8 cellular contexts compared by ENCODE assay signal in the genomic region with DNA sequence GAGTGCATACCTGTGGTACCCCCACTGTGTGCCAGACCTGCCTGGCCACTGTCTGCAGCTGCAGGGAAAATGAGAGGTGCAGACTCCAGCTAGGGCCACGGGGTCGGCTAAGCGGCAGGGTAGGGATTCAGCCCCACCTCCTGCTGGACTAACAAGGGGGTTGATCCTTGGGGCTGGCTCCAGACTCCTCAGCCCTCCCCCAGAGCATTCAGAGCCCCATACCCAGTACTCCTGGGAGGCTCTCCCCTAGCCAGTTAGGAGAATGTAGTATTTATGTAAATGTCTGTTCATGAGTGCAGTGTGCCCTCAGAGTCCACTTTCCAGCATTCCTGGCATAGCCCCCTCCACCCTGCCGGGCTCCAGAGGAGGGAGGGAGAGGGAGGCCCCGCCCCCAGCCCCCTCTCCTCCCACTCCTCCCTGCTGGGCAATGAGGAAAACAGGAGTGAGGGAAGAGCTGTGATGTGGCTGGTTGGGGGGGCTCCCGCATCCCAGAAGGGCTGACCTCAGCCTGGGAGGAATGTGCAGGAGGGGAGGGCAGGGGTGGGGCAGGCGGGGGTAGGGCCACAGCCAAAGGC. TPM values are rescaled to one million over a fixed set of nuclear protein-coding genes. Genes with fewer than 3 reads are reported as not detected.
DNase-seq lines count a peak whose midpoint lies in the region; ATAC-seq and TF ChIP-seq lines count a peak whose summit lies in the region.

No MANE protein-coding gene starts in this region.

- peaks cover 9% of the 10 kb centered on the region for H3K36me3 Mint-ChIP-seq in endothelial cell (ENCODE audit: low read depth, unreplicated experiment)
- no peaks in the 10 kb centered on the region for H3K36me3 Mint-ChIP-seq in natural killer cell treated with Interleukin-12 subunit alpha and Interleukin-12 subunit beta and Interleukin-15 and Interleukin-18, amount 100 ng/mL, for 72 hours

- no peak for ATAC-seq in natural killer cell treated with Interleukin-12 subunit alpha and Interleukin-12 subunit beta and Interleukin-15 and Interleukin-18, amount 100 ng/mL, for 72 hours
- no peak for ATAC-seq in HG03039 (IDR thresholded peaks at IDR 0.05; ENCODE audit: unreplicated experiment)

- TF ChIP-seq CTCF in endothelial cell (IDR thresholded peaks at IDR 0.05; ENCODE audit: unreplicated experiment) = no peak

- no peaks in the 10 kb centered on the region for H3K9me3 Mint-ChIP-seq in endothelial cell (ENCODE audit: unreplicated experiment)
- no peaks in the 10 kb centered on the region for H3K9me3 Mint-ChIP-seq in natural killer cell treated with Interleukin-12 subunit alpha and Interleukin-12 subunit beta and Interleukin-15 and Interleukin-18, amount 100 ng/mL, for 72 hours

- H3K4me3 Mint-ChIP-seq in endothelial cell (ENCODE audit: unreplicated experiment) = peak overlapping the region; percentile 27
- no peak overlapping the region for H3K4me3 Mint-ChIP-seq in natural killer cell treated with Interleukin-12 subunit alpha and Interleukin-12 subunit beta and Interleukin-15 and Interleukin-18, amount 100 ng/mL, for 72 hours

- peaks cover 5% of the 10 kb centered on the region for H3K4me1 ChIP-seq in urinary bladder (ENCODE audit: insufficient read depth)

- DNase-seq in AG08395 (ENCODE audit: low spot score) (peak; percentile 95), NCI-H2227 treated with DMSO at 0.1 percent for 48 hours (lab: John Stamatoyannopoulos, UW) (peak; percentile 81), endothelial cell (ENCODE audit: low spot score) (peak; percentile 51), midbrain (lab: John Stamatoyannopoulos, UW) (peak; percentile 84), AML-193 (lab: John Stamatoyannopoulos, UW) (no peak)
- DNase-seq in natural killer cell treated with Interleukin-12 subunit alpha and Interleukin-12 subunit beta and Interleukin-15 and Interleukin-18, amount 100 ng/mL, for 72 hours (ENCODE audit: low spot score) = no peak

- no peak overlapping the region for H3K27ac Mint-ChIP-seq in endothelial cell (ENCODE audit: unreplicated experiment)
- no peak overlapping the region for H3K27ac Mint-ChIP-seq in natural killer cell treated with Interleukin-12 subunit alpha and Interleukin-12 subunit beta and Interleukin-15 and Interleukin-18, amount 100 ng/mL, for 72 hours

- no peak overlapping the region for H3K4me3 ChIP-seq in urinary bladder (ENCODE audit: low read depth, low read length)

- 10% methylated on average over 7 of the region's 7 CpGs for WGBS in urinary bladder

- peaks cover 6% of the 10 kb centered on the region for H3K4me1 Mint-ChIP-seq in endothelial cell (ENCODE audit: unreplicated experiment)
- H3K4me1 Mint-ChIP-seq in natural killer cell treated with Interleukin-12 subunit alpha and Interleukin-12 subunit beta and Interleukin-15 and Interleukin-18, amount 100 ng/mL, for 72 hours (ENCODE audit: low read depth in 2 of 2) = peaks cover 4 to 6% of the 10 kb centered on the region in 2 donors

- H3K27me3 Mint-ChIP-seq in endothelial cell (ENCODE audit: unreplicated experiment) = peaks cover 40% of the 10 kb centered on the region
- H3K27me3 Mint-ChIP-seq in natural killer cell treated with Interleukin-12 subunit alpha and Interleukin-12 subunit beta and Interleukin-15 and Interleukin-18, amount 100 ng/mL, for 72 hours = peaks cover 0 to 2% of the 10 kb centered on the region in 2 donors

- H3K36me3 ChIP-seq in urinary bladder (ENCODE audit: insufficient read depth) = no peaks in the 10 kb centered on the region

- H3K27ac ChIP-seq in urinary bladder (ENCODE audit: low read depth) = peak overlapping the region; percentile 35

RNA-seq across cellular contexts. Expression of a gene that starts 4.5 kb away (rescaled TPM):
- total RNA-seq in endothelial cell (ENCODE audit: unreplicated experiment) (1.7 TPM), urinary bladder (63.4 TPM)
- polyA plus RNA-seq in urinary bladder = 35.5 TPM
- total RNA-seq in natural killer cell treated with Interleukin-12 subunit alpha and Interleukin-12 subunit beta and Interleukin-15 and Interleukin-18, amount 100 ng/mL, for 72 hours = 1 to 10 TPM in 1 of 2 donors, under 1 TPM in 1; 0.89 to 1.2 TPM

RNA-seq across cellular contexts. Expression of a gene that starts 14.4 kb away (rescaled TPM):
- total RNA-seq in endothelial cell (ENCODE audit: unreplicated experiment) (0.18 TPM), urinary bladder (0.79 TPM)
- 0.39 TPM for polyA plus RNA-seq in urinary bladder
- not detected for total RNA-seq in natural killer cell treated with Interleukin-12 subunit alpha and Interleukin-12 subunit beta and Interleukin-15 and Interleukin-18, amount 100 ng/mL, for 72 hours

RNA-seq across cellular contexts. Expression of a gene that starts 27.8 kb away (rescaled TPM):
- 43.2 TPM for total RNA-seq in endothelial cell (ENCODE audit: unreplicated experiment)
- total RNA-seq in urinary bladder = 19.5 TPM
- polyA plus RNA-seq in urinary bladder = 52.9 TPM
- total RNA-seq in natural killer cell treated with Interleukin-12 subunit alpha and Interleukin-12 subunit beta and Interleukin-15 and Interleukin-18, amount 100 ng/mL, for 72 hours = 100 to 1,000 TPM in 1 of 2 donors, 10 to 100 TPM in 1; 84.2 to 225 TPM

RNA-seq across cellular contexts. Expression of a gene that starts 28.5 kb away (rescaled TPM):
- total RNA-seq in endothelial cell (ENCODE audit: unreplicated experiment) (771 TPM), urinary bladder (96.3 TPM)
- polyA plus RNA-seq in urinary bladder = 263 TPM
- total RNA-seq in natural killer cell treated with Interleukin-12 subunit alpha and Interleukin-12 subunit beta and Interleukin-15 and Interleukin-18, amount 100 ng/mL, for 72 hours = 100 to 1,000 TPM; 331 to 413 TPM

RNA-seq across cellular contexts. Expression of a gene that starts 34.7 kb away (rescaled TPM):
- total RNA-seq in endothelial cell (ENCODE audit: unreplicated experiment) = 12.7 TPM
- total RNA-seq in urinary bladder = 2.9 TPM
- 3.0 TPM for polyA plus RNA-seq in urinary bladder
- total RNA-seq in natural killer cell treated with Interleukin-12 subunit alpha and Interleukin-12 subunit beta and Interleukin-15 and Interleukin-18, amount 100 ng/mL, for 72 hours = 1 to 10 TPM; 5.5 to 5.6 TPM

Comparison
In these comparisons a context has a peak if more than half of its experiments do, and no peak if none do; other contexts are left out.
1. DNase-seq: peak in AG08395 (single experiment), NCI-H2227 treated with DMSO at 0.1 percent for 48 hours (single experiment), endothelial cell (single experiment) and midbrain (single experiment); none in natural killer cell treated with Interleukin-12 subunit alpha and Interleukin-12 subunit beta and Interleukin-15 and Interleukin-18, amount 100 ng/mL, for 72 hours (single experiment) and AML-193 (0 of 2).
2. RNA of a gene that starts 4.5 kb away (total RNA-seq): 63.4 TPM in urinary bladder (single experiment); 1.7 TPM in endothelial cell (single experiment) and 0.89 to 1.2 TPM in natural killer cell treated with Interleukin-12 subunit alpha and Interleukin-12 subunit beta and Interleukin-15 and Interleukin-18, amount 100 ng/mL, for 72 hours; every median in the first group is over 10 times any median in the second.